In genomic region chr6:139597087-139597763, GRCh38 we compare ENCODE assay signal across 1 cellular context.
TF ChIP-seq lines count a peak whose summit lies in the region.

No MANE protein-coding gene starts in this region.

TF ChIP-seq in WTC11, 78 proteins besides CTCF, POLR2A, EP300 and RAD21 (continued from another document):
- TF ChIP-seq ATF6 (CRISPR knock-in tag; IDR thresholded peaks at IDR 0.05) (no peak), SMAD3 (CRISPR knock-in tag; IDR thresholded peaks at IDR 0.05; ENCODE audit: borderline replicate concordance) (no peak), ATF1 (CRISPR knock-in tag; IDR thresholded peaks at IDR 0.05) (no peak), ZBTB21 (CRISPR knock-in tag; IDR thresholded peaks at IDR 0.05; ENCODE audit: borderline replicate concordance) (no peak), FOXK1 (CRISPR knock-in tag; IDR thresholded peaks at IDR 0.05) (no peak), ZNF138 (CRISPR knock-in tag; conservative IDR thresholded peaks at IDR 0.05) (no peak), ZNF532 (CRISPR knock-in tag; IDR thresholded peaks at IDR 0.05; ENCODE audit: borderline replicate concordance) (no peak), TCF7 (CRISPR knock-in tag; IDR thresholded peaks at IDR 0.05; ENCODE audit: low read depth) (no peak), MAX (CRISPR knock-in tag; IDR thresholded peaks at IDR 0.05) (no peak), ZNF423 (CRISPR knock-in tag; IDR thresholded peaks at IDR 0.05) (no peak), USF1 (CRISPR knock-in tag; IDR thresholded peaks at IDR 0.05) (no peak)
TF ChIP-seq in WTC11: peak in this region for 0.
